ENCODE assay signal across 10 cellular contexts in genomic region chr17:77610518-77610893, GRCh38.
A peak's percentile ranks its signal among the peaks of the same experiment; 100 is the strongest.
DNase-seq lines count a peak whose midpoint lies in the region; ATAC-seq, FAIRE-seq and TF ChIP-seq lines count a peak whose summit lies in the region.
"Had no signal": no experiment of that assay in that cellular context is flagged by ENCODE, and none has a peak within 500 bp of the region (broad histone marks: within the 10 kb centered on the region; RNA-seq: fewer than 3 reads in every experiment).

No MANE protein-coding gene starts in this region.

- intact Hi-C loops in transverse colon (cut with DNase I; ENCODE audit: low total_unique reads): no loop called here

- H3K4me1 Mint-ChIP-seq in activated naive CD4-positive, alpha-beta T cell treated with anti-CD3 and anti-CD28 coated beads, Interleukin-2, amount 10 ng/mL, durations not matched to agents 7 days and 5 days: peaks cover 32% of the 10 kb centered on the region

- H3K27ac ChIP-seq in mucosa of rectum (ENCODE audit: low read depth in 2 of 2, low read length in 2 of 2) (peak overlapping the region; percentile 13 to 59), transverse colon (peak overlapping the region; percentile 42 to 55 (median 51))

- no peak for FAIRE-seq in RCC 7860 (lab: Jason Lieb, UNC)

- H3K4me3 Mint-ChIP-seq in activated naive CD4-positive, alpha-beta T cell treated with anti-CD3 and anti-CD28 coated beads, Interleukin-2, amount 10 ng/mL, durations not matched to agents 7 days and 5 days: peak overlapping the region; percentile 44

- peak; percentile 47 to 54 for ATAC-seq in activated naive CD4-positive, alpha-beta T cell treated with anti-CD3 and anti-CD28 coated beads, Interleukin-2, amount 50 U/mL, for 72 hours
- no peak for ATAC-seq in SK-N-SH treated with all-trans-retinoic acid at 6 μM for 48 hours

- H3K27me3 ChIP-seq in mucosa of rectum (ENCODE audit: control insufficient read depth in 2 of 2, insufficient read depth in 2 of 2, low read length in 2 of 2) (no peaks in the 10 kb centered on the region), transverse colon (no peaks in the 10 kb centered on the region)

- TF ChIP-seq CTCF in transverse colon (IDR thresholded peaks at IDR 0.05): no peak

- H3K9ac ChIP-seq in mucosa of rectum (ENCODE audit: low read depth in 1 of 2, low read length in 2 of 2): peak overlapping the region in 1 of 2 donors; percentile 3

- H3K36me3 ChIP-seq in mucosa of rectum (ENCODE audit: control insufficient read depth in 2 of 2, insufficient read depth in 2 of 2, low read length in 2 of 2) (no peaks in the 10 kb centered on the region), transverse colon (no peaks in the 10 kb centered on the region)

- 76% methylated on average over 5 of the region's 5 CpGs; no CpG with 5 or more reads in 1 of the 2 donors for WGBS in transverse colon (ENCODE audit: low coverage in 1 of 2), 2 donors

- TF ChIP-seq POLR2A in transverse colon (IDR thresholded peaks at IDR 0.05): no peak

- peaks cover 40% of the 10 kb centered on the region for H3K27me3 Mint-ChIP-seq in activated naive CD4-positive, alpha-beta T cell treated with anti-CD3 and anti-CD28 coated beads, Interleukin-2, amount 10 ng/mL, durations not matched to agents 7 days and 5 days

- H3K9me3 ChIP-seq in mucosa of rectum (ENCODE audit: control insufficient read depth in 2 of 2, low read length in 2 of 2) (no peaks in the 10 kb centered on the region), transverse colon (no peaks in the 10 kb centered on the region)

- no peaks in the 10 kb centered on the region for H3K36me3 Mint-ChIP-seq in activated naive CD4-positive, alpha-beta T cell treated with anti-CD3 and anti-CD28 coated beads, Interleukin-2, amount 10 ng/mL, durations not matched to agents 7 days and 5 days
- H3K36me3 Mint-ChIP-seq in activated naive CD4-positive, alpha-beta T cell treated with anti-CD3 and anti-CD28 coated beads, Interleukin-2, amount 50 U/mL, for 72 hours: peaks cover 0 to 6% of the 10 kb centered on the region in 2 donors

- CTCF ChIA-PET in activated naive CD4-positive, alpha-beta T cell treated with anti-CD3 and anti-CD28 coated beads, Interleukin-2, amount 10 ng/mL, durations not matched to agents 7 days and 5 days (lab: Charles Lee): interaction anchor here (0.7 to 1.1 kb wide), 3 partner anchors 9 to 410 kb away, joined by 3 to 4 read pairs (median 4); no protein-coding TSS in a partner anchor

- no peak for TF ChIP-seq EP300 in transverse colon (IDR thresholded peaks at IDR 0.05; ENCODE audit: low read depth)

- peak overlapping the region; percentile 92 for H3K27ac Mint-ChIP-seq in activated naive CD4-positive, alpha-beta T cell treated with anti-CD3 and anti-CD28 coated beads, Interleukin-2, amount 10 ng/mL, durations not matched to agents 7 days and 5 days
- peak overlapping the region; percentile 41 to 91 for H3K27ac Mint-ChIP-seq in activated naive CD4-positive, alpha-beta T cell treated with anti-CD3 and anti-CD28 coated beads, Interleukin-2, amount 50 U/mL, for 72 hours

- H3K4me3 ChIP-seq in mucosa of rectum (ENCODE audit: low read length in 2 of 2) (peak overlapping the region in 1 of 2 donors; percentile 57), transverse colon (peak overlapping the region in 1 of 4 donors; percentile 1)

- H3K4me1 ChIP-seq in mucosa of rectum (ENCODE audit: control insufficient read depth in 2 of 2, insufficient read depth in 2 of 2, low read length in 2 of 2) (peaks cover 0 to 10% of the 10 kb centered on the region in 2 donors), transverse colon (peaks cover 6 to 21% (median 10%) of the 10 kb centered on the region in 4 donors)

- no peaks in the 10 kb centered on the region for H3K9me3 Mint-ChIP-seq in activated naive CD4-positive, alpha-beta T cell treated with anti-CD3 and anti-CD28 coated beads, Interleukin-2, amount 10 ng/mL, durations not matched to agents 7 days and 5 days
- H3K9me3 Mint-ChIP-seq in activated naive CD4-positive, alpha-beta T cell treated with anti-CD3 and anti-CD28 coated beads, Interleukin-2, amount 50 U/mL, for 72 hours: peaks cover 5% of the 10 kb centered on the region in 2 donors

- in situ Hi-C loops in transverse colon (cut with MboI; ENCODE audit: low pct_ligation_motif_present in 1 of 4, low pct_unique_long_range_greater_than_20kb in 1 of 4, low sequenced_read_pairs in 3 of 4): no loop called here
- in situ Hi-C loops in KBM-7 (cut with MboI; ENCODE audit: low pct_unique_long_range_greater_than_20kb, low sequenced_read_pairs): no loop called here

- DNase-seq in activated naive CD4-positive, alpha-beta T cell treated with anti-CD3 and anti-CD28 coated beads, Interleukin-2, amount 10 ng/mL, durations not matched to agents 7 days and 5 days: no peak
- no peak for DNase-seq in activated naive CD4-positive, alpha-beta T cell treated with anti-CD3 and anti-CD28 coated beads, Interleukin-2, amount 50 U/mL, for 16 hours
- no peak for DNase-seq in activated naive CD4-positive, alpha-beta T cell treated with anti-CD3 and anti-CD28 coated beads, Interleukin-2, amount 50 U/mL, for 72 hours (ENCODE audit: low spot score in 2 of 2)
- DNase-seq in transverse colon (no peak), RCC 7860 (ENCODE audit: low spot score) (no peak), KBM-7 (no peak)
- DNase-seq: NCI-H1048, trophoblast cell had no signal

TF ChIP-seq in SK-N-SH treated with all-trans-retinoic acid at 6 μM for 48 hours, 23 proteins besides CTCF, POLR2A, EP300 and RAD21:
- TF ChIP-seq CSRNP3 (CRISPR knock-in tag; IDR thresholded peaks at IDR 0.05) (no peak), GLIS3 (CRISPR knock-in tag; IDR thresholded peaks at IDR 0.05) (no peak)
